21 cellular contexts compared by ENCODE assay signal in genomic region chr5:159195775-159196174, GRCh38. TPM values are rescaled to one million over a fixed set of nuclear protein-coding genes. Genes with fewer than 3 reads are reported as not detected.
DNase-seq lines count a peak whose midpoint lies in the region; ATAC-seq and TF ChIP-seq lines count a peak whose summit lies in the region.
"Had no signal": no experiment of that assay in that cellular context is flagged by ENCODE, and none has a peak within 500 bp of the region (broad histone marks: within the 10 kb centered on the region; RNA-seq: fewer than 3 reads in every experiment).

No MANE protein-coding gene starts in this region.

- TF ChIP-seq CTCF in HEK293 (tag by site-specific recombination; IDR thresholded peaks at IDR 0.05) (no peak), choroid plexus epithelial cell (conservative IDR thresholded peaks at IDR 0.05; ENCODE audit: low read depth, low read length) (no peak)

- CTCF ChIA-PET in HEK293 (lab: Yijun Ruan, JAX) = no interaction called here

- POLR2A ChIA-PET in HEK293 (lab: Yijun Ruan, JAX) = no interaction called here

- intact Hi-C loops in Right ventricle myocardium inferior (cut with DNase I) = no loop called here
- intact Hi-C loops in cardiac septum (cut with DNase I) = no loop called here

- H3K4me1 ChIP-seq in HEK293 (ENCODE audit: control insufficient read depth, insufficient read depth, low read length) = no peaks in the 10 kb centered on the region

- H3K36me3 ChIP-seq in HEK293 (ENCODE audit: control insufficient read depth in 2 of 2, insufficient read depth in 1 of 2, low read length in 2 of 2) = peaks cover 14 to 44% of the 10 kb centered on the region in 2 experiments; a peak in 2 of 3 replicates

- DNase-seq in Right ventricle myocardium inferior (ENCODE audit: missing footprints) = no peak
- no peak for DNase-seq in cardiac septum (ENCODE audit: low spot score)
- peak; percentile 37 for DNase-seq in choroid plexus epithelial cell (ENCODE audit: low read depth)
- DNase-seq in NCI-H345 (lab: John Stamatoyannopoulos, UW) = no peak
- no peak for DNase-seq in globus pallidus (ENCODE audit: low spot score)
- DNase-seq in NCI-H128 (lab: John Stamatoyannopoulos, UW; ENCODE audit: unreplicated experiment) = no peak
- DNase-seq: ACHN; C1 segment of cervical spinal cord; DMS53; GF-D8; KBM-7; NCI-H1092; NCI-H1436 treated with DMSO at 0.1 percent for 48 hours; NCI-H1930; NCI-H2227 treated with DMSO at 0.1 percent for 48 hours; NCI-H524; NCI-H774; NK-92 treated with Interleukin-12 subunit alpha and Interleukin-12 subunit beta, amount 100 ng/mL, for 24 hours had no signal

- no peak overlapping the region for H3K4me3 ChIP-seq in HEK293 (ENCODE audit: low read depth, low read length)
- H3K4me3 ChIP-seq in choroid plexus epithelial cell (ENCODE audit: low read depth, low read length) = no peak overlapping the region

- ATAC-seq in Right ventricle myocardium inferior = peak; percentile 37
- ATAC-seq: SK-N-SH treated with all-trans-retinoic acid at 6 μM for 48 hours had no signal

- no peaks in the 10 kb centered on the region for H3K9me3 ChIP-seq in HEK293 (ENCODE audit: control insufficient read depth, insufficient read depth, low read depth, low read length)

- H3K27ac ChIP-seq in HEK293 (ENCODE audit: extremely low read depth, low read depth, low read length) = no peak overlapping the region
- H3K27ac ChIP-seq: RWPE1 had no signal

TF ChIP-seq in HEK293, 187 proteins besides CTCF, POLR2A, EP300 and RAD21:
- TF ChIP-seq SCRT1 (tag by site-specific recombination; IDR thresholded peaks at IDR 0.05; ENCODE audit: borderline replicate concordance) (0 out of 2 replicates have a peak, but pooled peaks have one; percentile 24), ZNF133 (tag by site-specific recombination; IDR thresholded peaks at IDR 0.05) (no peak), PRDM1 (tag by site-specific recombination; IDR thresholded peaks at IDR 0.05) (no peak), ZNF560 (tag by site-specific recombination; IDR thresholded peaks at IDR 0.05; ENCODE audit: borderline replicate concordance) (no peak), ZSCAN18 (tag by site-specific recombination; IDR thresholded peaks at IDR 0.05) (no peak), SCRT2 (tag by site-specific recombination; IDR thresholded peaks at IDR 0.05) (peak; percentile 33; the same call in 1 of the 2 replicates), ZNF335 (tag by site-specific recombination; conservative IDR thresholded peaks at IDR 0.05) (no peak), ZBTB7A (tag by site-specific recombination; IDR thresholded peaks at IDR 0.05; ENCODE audit: low read depth) (no peak)

RNA-seq across cellular contexts. Expression of gene RNF145, which starts 13.6 kb away (rescaled TPM):
- total RNA-seq in Right ventricle myocardium inferior (21.9 TPM), cardiac septum (25.4 TPM)
